Comparison of ENCODE assay signal across 9 cellular contexts in genomic region chr13:34161829-34162544, GRCh38.
A peak's percentile ranks its signal among the peaks of the same experiment; 100 is the strongest.
DNase-seq lines count a peak whose midpoint lies in the region; TF ChIP-seq lines count a peak whose summit lies in the region.
"Had no signal": no experiment of that assay in that cellular context is flagged by ENCODE, and none has a peak within 500 bp of the region (broad histone marks: within the 10 kb centered on the region; RNA-seq: fewer than 3 reads in every experiment).

No MANE protein-coding gene starts in this region.

- TF ChIP-seq CTCF in choroid plexus epithelial cell (conservative IDR thresholded peaks at IDR 0.05; ENCODE audit: low read depth, low read length): no peak
- no peak for TF ChIP-seq CTCF in endothelial cell (IDR thresholded peaks at IDR 0.05; ENCODE audit: unreplicated experiment)

- H3K4me1 Mint-ChIP-seq in T-helper 2 cell treated with Interferon-gamma antibody and Interleukin-4, amounts not matched to agents 5 μg/mL and 100 μg/mL, for 36 hours (ENCODE audit: low read depth): peaks cover 5% of the 10 kb centered on the region
- no peaks in the 10 kb centered on the region for H3K4me1 Mint-ChIP-seq in endothelial cell (ENCODE audit: unreplicated experiment)

- no peaks in the 10 kb centered on the region for H3K36me3 Mint-ChIP-seq in T-helper 2 cell treated with Interferon-gamma antibody and Interleukin-4, amounts not matched to agents 5 μg/mL and 100 μg/mL, for 36 hours (ENCODE audit: low read depth)
- H3K36me3 Mint-ChIP-seq in endothelial cell (ENCODE audit: low read depth, unreplicated experiment): no peaks in the 10 kb centered on the region
- H3K36me3 Mint-ChIP-seq: IgD-negative memory B cell had no signal

- no peak overlapping the region for H3K9ac ChIP-seq in muscle layer of colon (ENCODE audit: low read length)

- H3K27me3 ChIP-seq in MG63 (no peaks in the 10 kb centered on the region), muscle layer of colon (ENCODE audit: control insufficient read depth in 1 of 2, insufficient read depth in 2 of 2, low read length in 2 of 2) (no peaks in the 10 kb centered on the region), SJCRH30 (no peaks in the 10 kb centered on the region)

- H3K4me3 ChIP-seq in MG63: peak overlapping the region; percentile 2; the same call in 1 of the 2 replicates
- no peak overlapping the region for H3K4me3 ChIP-seq in choroid plexus epithelial cell (ENCODE audit: low read depth, low read length)
- peak overlapping the region; percentile 2 to 4 for H3K4me3 ChIP-seq in muscle layer of colon (ENCODE audit: low read depth in 1 of 2, low read length in 2 of 2)
- H3K4me3 ChIP-seq in SJCRH30: no peak overlapping the region

- H3K4me1 ChIP-seq in muscle layer of colon (ENCODE audit: insufficient read depth, low read length) (peaks cover 23% of the 10 kb centered on the region), SJCRH30 (peaks cover 8% of the 10 kb centered on the region)

- H3K9me3 ChIP-seq in MG63 (no peaks in the 10 kb centered on the region), muscle layer of colon (ENCODE audit: low read length) (no peaks in the 10 kb centered on the region), SJCRH30 (replicated peaks) (no peaks in the 10 kb centered on the region)

- DNase-seq in AG08395 (ENCODE audit: low spot score): peak; percentile 75
- no peak for DNase-seq in MG63
- peak; percentile 82 for DNase-seq in choroid plexus epithelial cell (ENCODE audit: low read depth)
- DNase-seq in GDM1 (lab: John Stamatoyannopoulos, UW): no peak
- no peak for DNase-seq in SJCRH30
- no peak for DNase-seq in T-helper 2 cell treated with Interferon-gamma antibody and Interleukin-4, amounts not matched to agents 5 μg/mL and 100 μg/mL, for 36 hours (ENCODE audit: low spot score)
- DNase-seq in endothelial cell (ENCODE audit: low spot score): no peak

- no peak overlapping the region for H3K27ac Mint-ChIP-seq in T-helper 2 cell treated with Interferon-gamma antibody and Interleukin-4, amounts not matched to agents 5 μg/mL and 100 μg/mL, for 36 hours
- H3K27ac Mint-ChIP-seq in endothelial cell (ENCODE audit: unreplicated experiment): no peak overlapping the region
- H3K27ac Mint-ChIP-seq: IgD-negative memory B cell had no signal

- H3K4me3 Mint-ChIP-seq in T-helper 2 cell treated with Interferon-gamma antibody and Interleukin-4, amounts not matched to agents 5 μg/mL and 100 μg/mL, for 36 hours: no peak overlapping the region
- no peak overlapping the region for H3K4me3 Mint-ChIP-seq in endothelial cell (ENCODE audit: unreplicated experiment)
- H3K4me3 Mint-ChIP-seq: IgD-negative memory B cell had no signal

- H3K27me3 Mint-ChIP-seq in T-helper 2 cell treated with Interferon-gamma antibody and Interleukin-4, amounts not matched to agents 5 μg/mL and 100 μg/mL, for 36 hours (ENCODE audit: low read depth): peaks cover 31% of the 10 kb centered on the region
- no peaks in the 10 kb centered on the region for H3K27me3 Mint-ChIP-seq in endothelial cell (ENCODE audit: unreplicated experiment)
- H3K27me3 Mint-ChIP-seq: IgD-negative memory B cell had no signal

- H3K27ac ChIP-seq in muscle layer of colon (ENCODE audit: low read depth, low read length): peak overlapping the region; percentile 36
- H3K27ac ChIP-seq in SJCRH30: no peak overlapping the region

- H3K36me3 ChIP-seq in MG63 (no peaks in the 10 kb centered on the region), muscle layer of colon (ENCODE audit: insufficient read depth, low read length) (no peaks in the 10 kb centered on the region), SJCRH30 (no peaks in the 10 kb centered on the region)

- H3K9me3 Mint-ChIP-seq in T-helper 2 cell treated with Interferon-gamma antibody and Interleukin-4, amounts not matched to agents 5 μg/mL and 100 μg/mL, for 36 hours: peaks cover 5% of the 10 kb centered on the region
- no peaks in the 10 kb centered on the region for H3K9me3 Mint-ChIP-seq in endothelial cell (ENCODE audit: unreplicated experiment)

Comparison
In these comparisons a context has a peak if more than half of its experiments do, and no peak if none do; other contexts are left out.
1. DNase-seq: peak in AG08395 (single experiment) and choroid plexus epithelial cell (single experiment); none in MG63 (single experiment), GDM1 (single experiment), SJCRH30 (0 of 2), T-helper 2 cell treated with Interferon-gamma antibody and Interleukin-4, amounts not matched to agents 5 μg/mL and 100 μg/mL, for 36 hours (single experiment) and endothelial cell (single experiment).
2. H3K4me3 ChIP-seq: peak in MG63 (single experiment) and muscle layer of colon (2 of 2); none in choroid plexus epithelial cell (single experiment) and SJCRH30 (single experiment).